Comparison of ENCODE assay signal across 6 cellular contexts in genomic region chr1:207049514-207049913, GRCh38. TPM values are rescaled to one million over a fixed set of nuclear protein-coding genes. Genes with fewer than 3 reads are reported as not detected.
A peak's percentile ranks its signal among the peaks of the same experiment; 100 is the strongest.
DNase-seq lines count a peak whose midpoint lies in the region; ATAC-seq and TF ChIP-seq lines count a peak whose summit lies in the region.

No MANE protein-coding gene starts in this region.

- no peak for DNase-seq in CD8-positive, alpha-beta T cell
- DNase-seq in activated B cell treated with CpG ODN at 0.5 μM for 24 hours (no peak), DMS79 treated with DMSO at 0.1 percent for 48 hours (lab: John Stamatoyannopoulos, UW) (no peak), GM10266 (ENCODE audit: extremely low spot score) (no peak)

- peak overlapping the region; percentile 57 for H3K27ac Mint-ChIP-seq in CD8-positive, alpha-beta T cell
- no peak overlapping the region for H3K27ac Mint-ChIP-seq in activated B cell treated with CpG ODN at 0.5 μM for 24 hours

- 74 to 80% methylated on average over 6 to 8 of the region's 8 CpGs for WGBS in mesodermal cell (ENCODE audit: insufficient coverage in 2 of 2), 2 experiments

- no peak overlapping the region for H3K27ac ChIP-seq in CD8-positive, alpha-beta T cell (ENCODE audit: low read depth, low read length)
- H3K27ac ChIP-seq in mesodermal cell (ENCODE audit: low read depth, low read length, severe bottlenecking): no peak overlapping the region

- no peak overlapping the region for H3K4me3 ChIP-seq in CD8-positive, alpha-beta T cell (ENCODE audit: low read depth, low read length)
- H3K4me3 ChIP-seq in mesodermal cell (ENCODE audit: extremely low read depth, insufficient read depth, low read length, poor library complexity, severe bottlenecking): peak overlapping the region; percentile 97

- H3K4me1 ChIP-seq in CD8-positive, alpha-beta T cell (ENCODE audit: insufficient read depth, low read length): peaks cover 28% of the 10 kb centered on the region
- peaks cover 4% of the 10 kb centered on the region for H3K4me1 ChIP-seq in mesodermal cell (ENCODE audit: control insufficient read depth, insufficient read depth, low read length, poor library complexity, severe bottlenecking)

- H3K27me3 Mint-ChIP-seq in CD8-positive, alpha-beta T cell (ENCODE audit: low read depth): no peaks in the 10 kb centered on the region
- H3K27me3 Mint-ChIP-seq in activated B cell treated with CpG ODN at 0.5 μM for 24 hours: no peaks in the 10 kb centered on the region

- no peak for ATAC-seq in CD8-positive, alpha-beta T cell
- no peak for ATAC-seq in activated B cell treated with CpG ODN at 0.5 μM for 24 hours (ENCODE audit: low read depth)
- no peak for ATAC-seq in GM21515 (IDR thresholded peaks at IDR 0.05; ENCODE audit: unreplicated experiment)

- intact Hi-C loops in CD8-positive, alpha-beta T cell (cut with DNase I, micrococcal nuclease): no loop called here
- intact Hi-C loops in activated B cell treated with CpG ODN at 0.5 μM for 24 hours (cut with micrococcal nuclease): no loop called here

- H3K4me1 Mint-ChIP-seq in CD8-positive, alpha-beta T cell (ENCODE audit: low read depth): peaks cover 75% of the 10 kb centered on the region
- peaks cover 64% of the 10 kb centered on the region for H3K4me1 Mint-ChIP-seq in activated B cell treated with CpG ODN at 0.5 μM for 24 hours

- H3K36me3 Mint-ChIP-seq in CD8-positive, alpha-beta T cell: peaks cover 49% of the 10 kb centered on the region
- H3K36me3 Mint-ChIP-seq in activated B cell treated with CpG ODN at 0.5 μM for 24 hours (ENCODE audit: low read depth): peaks cover 52% of the 10 kb centered on the region

- H3K4me3 Mint-ChIP-seq in CD8-positive, alpha-beta T cell: peak overlapping the region; percentile 98
- peak overlapping the region; percentile 98 for H3K4me3 Mint-ChIP-seq in activated B cell treated with CpG ODN at 0.5 μM for 24 hours

- TF ChIP-seq CTCF in CD8-positive, alpha-beta T cell (IDR thresholded peaks at IDR 0.05): no peak
- TF ChIP-seq CTCF in activated B cell treated with CpG ODN at 0.5 μM for 24 hours (IDR thresholded peaks at IDR 0.05) (no peak), GM10266 (IDR thresholded peaks at IDR 0.05; ENCODE audit: control insufficient read depth, insufficient read depth, low read depth, missing control alignments) (no peak)

- CTCF ChIA-PET in CD8-positive, alpha-beta T cell (lab: Charles Lee): interaction anchor here (0.6 to 6.9 kb wide), 18 partner anchors 10 to 452 kb away, joined by 3 to 90 read pairs (median 5); partner anchors contain the start of gene CD55
- CTCF ChIA-PET in activated B cell treated with CpG ODN at 0.5 μM for 24 hours (lab: Charles Lee): interaction anchor here (0.8 to 3.0 kb wide), 12 partner anchors 8 to 453 kb away, joined by 3 to 26 read pairs (median 5); partner anchors contain the start of genes CR1 and CR2

- H3K36me3 ChIP-seq in CD8-positive, alpha-beta T cell (ENCODE audit: insufficient read depth, low read length): peaks cover 11% of the 10 kb centered on the region
- peaks cover 26% of the 10 kb centered on the region for H3K36me3 ChIP-seq in mesodermal cell (ENCODE audit: control insufficient read depth, insufficient read depth, low read length)

- H3K27me3 ChIP-seq in CD8-positive, alpha-beta T cell (ENCODE audit: insufficient read depth, low read length): no peaks in the 10 kb centered on the region

- no peaks in the 10 kb centered on the region for H3K9me3 ChIP-seq in CD8-positive, alpha-beta T cell (ENCODE audit: low read length)
- no peaks in the 10 kb centered on the region for H3K9me3 ChIP-seq in mesodermal cell (ENCODE audit: control insufficient read depth, low read length)

- POLR2A ChIA-PET in CD8-positive, alpha-beta T cell (lab: Charles Lee): no interaction called here
- POLR2A ChIA-PET in activated B cell treated with CpG ODN at 0.5 μM for 24 hours (lab: Charles Lee): interaction anchor here (0.8 to 1.6 kb wide), 3 partner anchors 17 to 450 kb away, joined by 3 to 5 read pairs (median 4); partner anchors contain the start of genes C1orf116 and EIF2D

- H3K9me3 Mint-ChIP-seq in CD8-positive, alpha-beta T cell: no peaks in the 10 kb centered on the region
- no peaks in the 10 kb centered on the region for H3K9me3 Mint-ChIP-seq in activated B cell treated with CpG ODN at 0.5 μM for 24 hours

RNA-seq across cellular contexts. Expression of gene YOD1, which starts 1.5 kb away (rescaled TPM):
- 10 to 100 TPM; 18.9 to 19.3 TPM for total RNA-seq in CD8-positive, alpha-beta T cell
- 9.1 and 10.8 TPM in 2 replicates for total RNA-seq in activated B cell treated with CpG ODN at 0.5 μM for 24 hours
- polyA plus RNA-seq in mesodermal cell (2013, experiment 1 of 2): 11.7 TPM
- 9.9 TPM for polyA plus RNA-seq in mesodermal cell (2013, experiment 2 of 2)

RNA-seq across cellular contexts. Expression of gene PFKFB2, which starts 3.6 kb away (rescaled TPM):
- total RNA-seq in CD8-positive, alpha-beta T cell: 1 to 10 TPM; 8.1 to 8.5 TPM
- 7.6 and 10.1 TPM in 2 replicates for total RNA-seq in activated B cell treated with CpG ODN at 0.5 μM for 24 hours
- 5.8 TPM for polyA plus RNA-seq in mesodermal cell (2013, experiment 1 of 2)
- polyA plus RNA-seq in mesodermal cell (2013, experiment 2 of 2): 3.9 TPM

RNA-seq across cellular contexts. Expression of gene C1orf116, which starts 17.0 kb away (rescaled TPM):
- total RNA-seq in CD8-positive, alpha-beta T cell: under 1 TPM; 0.27 to 0.31 TPM
- 0.09 TPM in 1 of 2 replicates, not detected in the other for total RNA-seq in activated B cell treated with CpG ODN at 0.5 μM for 24 hours
- polyA plus RNA-seq in mesodermal cell (2013, experiment 1 of 2): 0.26 TPM
- 0.35 TPM for polyA plus RNA-seq in mesodermal cell (2013, experiment 2 of 2)

RNA-seq across cellular contexts. Expression of gene C4BPB, which starts 39.1 kb away (rescaled TPM):
- total RNA-seq in CD8-positive, alpha-beta T cell: 1 to 10 TPM; 1.8 to 2.4 TPM
- 0.17 and 0.47 TPM in 2 replicates for total RNA-seq in activated B cell treated with CpG ODN at 0.5 μM for 24 hours
- polyA plus RNA-seq in mesodermal cell (2013, experiment 1 of 2): 0.44 TPM
- polyA plus RNA-seq in mesodermal cell (2013, experiment 2 of 2): 1.3 TPM

RNA-seq across cellular contexts. Expression of gene C4BPA, which starts 54.5 kb away (rescaled TPM):
- not detected for total RNA-seq in CD8-positive, alpha-beta T cell
- total RNA-seq in activated B cell treated with CpG ODN at 0.5 μM for 24 hours: not detected in 2 replicates
- polyA plus RNA-seq in mesodermal cell (2013, experiment 1 of 2): not detected
- polyA plus RNA-seq in mesodermal cell (2013, experiment 2 of 2): not detected
